10 cellular contexts compared by ENCODE assay signal in genomic region chr5:41794478-41794877, GRCh38.
DNase-seq lines count a peak whose midpoint lies in the region; ATAC-seq lines count a peak whose summit lies in the region.
"Had no signal": no experiment of that assay in that cellular context is flagged by ENCODE, and none has a peak within 500 bp of the region (broad histone marks: within the 10 kb centered on the region; RNA-seq: fewer than 3 reads in every experiment).

No MANE protein-coding gene starts in this region.

- ATAC-seq in activated naive CD8-positive, alpha-beta T cell treated with anti-CD3 and anti-CD28 coated beads, Interleukin-2, amount 50 U/mL, for 24 hours: no peak
- ATAC-seq in right cardiac atrium (peak; percentile 88), aorta (ENCODE audit: low FRiP score) (peak; percentile 76), HG03571 (IDR thresholded peaks at IDR 0.05; ENCODE audit: unreplicated experiment) (no peak), HG02798 (IDR thresholded peaks at IDR 0.05; ENCODE audit: poor library complexity, unreplicated experiment) (no peak)

- H3K9ac ChIP-seq in adipocyte (ENCODE audit: low read length): peak overlapping the region; percentile 33

- intact Hi-C loops in right cardiac atrium (cut with DNase I): no loop called here
- intact Hi-C loops in aorta (cut with DNase I): loop anchor here in 1 of 2 donors (5.0 kb wide), 1 partner anchor 43 kb away; no protein-coding TSS in a partner anchor

- peaks cover 41% of the 10 kb centered on the region for H3K4me1 ChIP-seq in adipocyte (ENCODE audit: control insufficient read depth, insufficient read depth, low read length)
- H3K4me1 ChIP-seq in right cardiac atrium (ENCODE audit: control insufficient read depth, insufficient read depth, low read length): peaks cover 8% of the 10 kb centered on the region
- peaks cover 0 to 9% of the 10 kb centered on the region in 2 donors for H3K4me1 ChIP-seq in aorta (ENCODE audit: control insufficient read depth in 1 of 2, insufficient read depth in 2 of 2, low read length in 2 of 2)

- peaks cover 9% of the 10 kb centered on the region for H3K4me1 Mint-ChIP-seq in activated naive CD8-positive, alpha-beta T cell treated with anti-CD3 and anti-CD28 coated beads for 36 hours
- H3K4me1 Mint-ChIP-seq in activated naive CD8-positive, alpha-beta T cell treated with anti-CD3 and anti-CD28 coated beads, Interleukin-2, amount 50 U/mL, for 24 hours: peaks cover 7% of the 10 kb centered on the region

- H3K4me3 ChIP-seq in adipocyte (ENCODE audit: low read length) (peak overlapping the region; percentile 43), right cardiac atrium (ENCODE audit: low read length) (no peak overlapping the region), aorta (ENCODE audit: low read length in 2 of 2) (no peak overlapping the region)
- H3K4me3 ChIP-seq: skin epidermis had no signal

- H3K27me3 ChIP-seq in adipocyte (replicated peaks; ENCODE audit: control insufficient read depth, insufficient read depth, low read length) (no peaks in the 10 kb centered on the region), right cardiac atrium (ENCODE audit: control insufficient read depth, insufficient read depth) (no peaks in the 10 kb centered on the region), aorta (ENCODE audit: control insufficient read depth in 1 of 2, insufficient read depth in 2 of 2, low read length in 1 of 2) (no peaks in the 10 kb centered on the region)

- H3K36me3 ChIP-seq in adipocyte (ENCODE audit: control insufficient read depth, insufficient read depth, low read length, severe bottlenecking): no peaks in the 10 kb centered on the region
- H3K36me3 ChIP-seq in aorta (ENCODE audit: control insufficient read depth in 1 of 2, insufficient read depth in 2 of 2, low read length in 1 of 2): no peaks in the 10 kb centered on the region

- H3K36me3 Mint-ChIP-seq in activated naive CD8-positive, alpha-beta T cell treated with anti-CD3 and anti-CD28 coated beads for 36 hours: peaks cover 35% of the 10 kb centered on the region
- H3K36me3 Mint-ChIP-seq in activated naive CD8-positive, alpha-beta T cell treated with anti-CD3 and anti-CD28 coated beads, Interleukin-2, amount 50 U/mL, for 24 hours (ENCODE audit: low read depth): peaks cover 50% of the 10 kb centered on the region

- 40% methylated on average over 4 of the region's 4 CpGs for WGBS in right cardiac atrium
- WGBS in aorta, 2 donors: 2 to 9% methylated on average over 4 of the region's 4 CpGs

- H3K9me3 Mint-ChIP-seq in activated naive CD8-positive, alpha-beta T cell treated with anti-CD3 and anti-CD28 coated beads for 36 hours: no peaks in the 10 kb centered on the region
- no peaks in the 10 kb centered on the region for H3K9me3 Mint-ChIP-seq in activated naive CD8-positive, alpha-beta T cell treated with anti-CD3 and anti-CD28 coated beads, Interleukin-2, amount 50 U/mL, for 24 hours
- H3K9me3 Mint-ChIP-seq: CD4-positive, alpha-beta memory T cell had no signal

- DNase-seq in activated naive CD8-positive, alpha-beta T cell treated with anti-CD3 and anti-CD28 coated beads for 36 hours: no peak
- DNase-seq in activated naive CD8-positive, alpha-beta T cell treated with anti-CD3 and anti-CD28 coated beads, Interleukin-2, amount 50 U/mL, for 24 hours: no peak
- DNase-seq in adipocyte (ENCODE audit: low read depth) (peak; percentile 95), right cardiac atrium (no peak), aorta (no peak), occipital lobe (lab: John Stamatoyannopoulos, UW) (no peak)
- DNase-seq: CD4-positive, alpha-beta memory T cell had no signal

- H3K27ac Mint-ChIP-seq in activated naive CD8-positive, alpha-beta T cell treated with anti-CD3 and anti-CD28 coated beads for 36 hours: peak overlapping the region; percentile 25
- H3K27ac Mint-ChIP-seq in activated naive CD8-positive, alpha-beta T cell treated with anti-CD3 and anti-CD28 coated beads, Interleukin-2, amount 50 U/mL, for 24 hours: no peak overlapping the region

- no peak overlapping the region for H3K27ac ChIP-seq in right cardiac atrium (ENCODE audit: low read length)
- H3K27ac ChIP-seq in aorta (ENCODE audit: low read depth in 1 of 2, low read length in 2 of 2): peak overlapping the region; percentile 50 to 93

- H3K27me3 Mint-ChIP-seq in activated naive CD8-positive, alpha-beta T cell treated with anti-CD3 and anti-CD28 coated beads for 36 hours: no peaks in the 10 kb centered on the region
- H3K27me3 Mint-ChIP-seq in activated naive CD8-positive, alpha-beta T cell treated with anti-CD3 and anti-CD28 coated beads, Interleukin-2, amount 50 U/mL, for 24 hours: no peaks in the 10 kb centered on the region
- H3K27me3 Mint-ChIP-seq: CD4-positive, alpha-beta memory T cell had no signal

- no peak overlapping the region for H3K4me3 Mint-ChIP-seq in activated naive CD8-positive, alpha-beta T cell treated with anti-CD3 and anti-CD28 coated beads for 36 hours
- no peak overlapping the region for H3K4me3 Mint-ChIP-seq in activated naive CD8-positive, alpha-beta T cell treated with anti-CD3 and anti-CD28 coated beads, Interleukin-2, amount 50 U/mL, for 24 hours
- H3K4me3 Mint-ChIP-seq: CD4-positive, alpha-beta memory T cell had no signal

- no peaks in the 10 kb centered on the region for H3K9me3 ChIP-seq in adipocyte (ENCODE audit: control insufficient read depth, low read length)
- H3K9me3 ChIP-seq in right cardiac atrium (ENCODE audit: control insufficient read depth, low read length): no peaks in the 10 kb centered on the region
- no peaks in the 10 kb centered on the region for H3K9me3 ChIP-seq in aorta (ENCODE audit: control insufficient read depth, low read length)

Comparison
In these comparisons a context has a peak if more than half of its experiments do, and no peak if none do; other contexts are left out.
1. ATAC-seq: peak in right cardiac atrium (2 of 2) and aorta (single experiment); none in activated naive CD8-positive, alpha-beta T cell treated with anti-CD3 and anti-CD28 coated beads, Interleukin-2, amount 50 U/mL, for 24 hours (single experiment), HG03571 (single experiment) and HG02798 (single experiment).